Comparison of ENCODE assay signal across 26 cellular contexts in the genomic region with DNA sequence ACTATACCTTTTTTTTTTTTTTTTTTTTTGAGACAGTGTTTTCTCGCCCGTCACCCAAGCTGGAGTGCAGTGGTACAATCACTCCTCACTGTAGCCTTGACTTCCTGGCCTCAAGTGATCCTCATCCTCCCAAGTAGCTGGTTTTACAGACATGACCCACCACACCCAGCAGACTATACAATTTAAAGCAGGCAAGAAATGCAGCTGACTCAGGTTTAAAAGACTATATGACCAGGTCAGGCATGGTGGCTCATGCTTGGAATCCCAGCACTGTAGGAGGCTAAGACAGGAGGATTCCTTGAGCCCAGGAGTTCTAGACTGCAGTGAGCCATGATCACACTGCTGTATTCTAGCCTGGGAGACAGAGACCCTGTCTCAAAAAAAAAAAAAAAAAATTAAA.
"Had no signal": no experiment of that assay in that cellular context is flagged by ENCODE, and none has a peak within 500 bp of the region (broad histone marks: within the 10 kb centered on the region; RNA-seq: fewer than 3 reads in every experiment).

No MANE protein-coding gene starts in this region.

- H3K9me3 ChIP-seq: colonic mucosa, esophagus squamous epithelium, gastrocnemius medialis, left lung, lower lobe of right lung, mucosa of descending colon had no signal

- H3K36me3 Mint-ChIP-seq: mesothelial cell of epicardium had no signal

- H3K27me3 ChIP-seq: colonic mucosa, dorsolateral prefrontal cortex, esophagus squamous epithelium, gastrocnemius medialis, heart right ventricle, left lung had no signal

- H3K4me3 Mint-ChIP-seq: mesothelial cell of epicardium had no signal

- FAIRE-seq: endometrium, islet of Langerhans, keratinocyte had no signal

- H3K27ac Mint-ChIP-seq: mesothelial cell of epicardium had no signal

- DNase-seq: colonic mucosa; dermis blood vessel endothelial cell; dorsolateral prefrontal cortex; effector CD4-positive, alpha-beta T cell; effector memory CD4-positive, alpha-beta T cell; erythroblast; esophagus squamous epithelium; foreskin fibroblast; foreskin melanocyte; gastrocnemius medialis; glutamatergic neuron; head of caudate nucleus; heart right ventricle; hippocampal formation; left cardiac atrium; left lung; left ventricle myocardium superior; lower lobe of right lung; mesenchymal stem cell; mucosa of descending colon had no signal

- H3K4me1 ChIP-seq: colonic mucosa, esophagus squamous epithelium, gastrocnemius medialis, heart right ventricle, left lung, lower lobe of right lung had no signal

- H3K36me3 ChIP-seq: colonic mucosa, esophagus squamous epithelium, gastrocnemius medialis, heart right ventricle, left lung, lower lobe of right lung had no signal

- H3K4me3 ChIP-seq: colonic mucosa, dorsolateral prefrontal cortex, esophagus squamous epithelium, gastrocnemius medialis, heart right ventricle, left lung, lower lobe of right lung, mucosa of descending colon had no signal

- H3K27ac ChIP-seq: colonic mucosa, dorsolateral prefrontal cortex, epithelial cell of prostate, esophagus squamous epithelium, gastrocnemius medialis, heart right ventricle, left lung, lower lobe of right lung had no signal

- ATAC-seq: esophagus mucosa, gastrocnemius medialis, heart right ventricle, left cardiac atrium, left lung, left ventricle myocardium superior, lower lobe of right lung, mucosa of descending colon had no signal
